In genomic region chr2:55604027-55604565, GRCh38 we compare ENCODE assay signal across 1 cellular context.
TF ChIP-seq lines count a peak whose summit lies in the region.

No MANE protein-coding gene starts in this region.

TF ChIP-seq in SK-N-SH treated with all-trans-retinoic acid at 6 μM for 48 hours, 23 proteins besides CTCF, POLR2A, EP300 and RAD21 (continued from another document):
- TF ChIP-seq CSRNP3 (CRISPR knock-in tag; IDR thresholded peaks at IDR 0.05) = no peak
- no peak for TF ChIP-seq ZFP30 (CRISPR knock-in tag; IDR thresholded peaks at IDR 0.05)
- no peak for TF ChIP-seq ESRRG (CRISPR knock-in tag; IDR thresholded peaks at IDR 0.05)
- no peak for TF ChIP-seq ZNF565 (CRISPR knock-in tag; conservative IDR thresholded peaks at IDR 0.05; ENCODE audit: low read depth)
- no peak for TF ChIP-seq TSHZ2 (CRISPR knock-in tag; IDR thresholded peaks at IDR 0.05)
- TF ChIP-seq ZNF8 (CRISPR knock-in tag; IDR thresholded peaks at IDR 0.05) = no peak
- TF ChIP-seq POU6F1 (CRISPR knock-in tag; IDR thresholded peaks at IDR 0.05; ENCODE audit: borderline replicate concordance, low read depth) = no peak
- no peak for TF ChIP-seq TCF4 (CRISPR knock-in tag; IDR thresholded peaks at IDR 0.05; ENCODE audit: borderline replicate concordance)
- TF ChIP-seq PATZ1 (CRISPR knock-in tag; IDR thresholded peaks at IDR 0.05; ENCODE audit: borderline replicate concordance) = no peak
- TF ChIP-seq RARB (CRISPR knock-in tag; IDR thresholded peaks at IDR 0.05) = no peak
- TF ChIP-seq ARNTL (CRISPR knock-in tag; IDR thresholded peaks at IDR 0.05; ENCODE audit: borderline replicate concordance, low read depth) = no peak
